Comparison of ENCODE assay signal across 15 cellular contexts in the genomic region with DNA sequence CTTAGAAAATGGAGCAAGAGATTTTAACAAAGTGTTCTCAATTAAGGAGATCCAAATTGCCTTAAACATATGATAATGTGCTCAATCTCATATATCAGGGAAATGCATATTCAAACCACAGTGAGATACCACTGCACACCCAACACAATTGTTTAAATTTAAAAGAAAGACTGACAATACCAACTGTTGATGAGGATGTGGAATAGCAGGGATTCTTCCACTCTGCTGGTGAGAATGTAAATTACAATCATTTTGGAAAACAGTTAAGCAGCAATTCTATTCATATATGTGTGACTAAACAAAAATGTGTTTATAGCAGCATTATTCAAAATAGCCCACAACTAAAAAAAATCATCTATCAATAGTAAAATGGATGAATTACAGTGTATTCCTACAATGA.
A peak's percentile ranks its signal among the peaks of the same experiment; 100 is the strongest.
DNase-seq lines count a peak whose midpoint lies in the region; ATAC-seq, FAIRE-seq and TF ChIP-seq lines count a peak whose summit lies in the region.
"Had no signal": no experiment of that assay in that cellular context is flagged by ENCODE, and none has a peak within 500 bp of the region (broad histone marks: within the 10 kb centered on the region; RNA-seq: fewer than 3 reads in every experiment).

No MANE protein-coding gene starts in this region.

- H3K9me2 ChIP-seq in PC-3 (replicated peaks; ENCODE audit: low read length) = no peaks in the 10 kb centered on the region

- H3K4me3 ChIP-seq in PC-3 (ENCODE audit: low read length) (no peak overlapping the region), epithelial cell of esophagus (ENCODE audit: low read length) (no peak overlapping the region), retinal pigment epithelial cell (ENCODE audit: low read length) (no peak overlapping the region)
- H3K4me3 ChIP-seq: K562 had no signal

- BruUV-seq in PC-3 (replicated peaks; lab: Mats Ljungman, UMichigan) = no TSS peak

- H3K4me2 ChIP-seq in PC-3 (ENCODE audit: low read length) = no peak overlapping the region

- peak; percentile 67 for TF ChIP-seq CTCF in PC-3 (conservative IDR thresholded peaks at IDR 0.05; ENCODE audit: low read depth, low read length)
- TF ChIP-seq CTCF in epithelial cell of esophagus (IDR thresholded peaks at IDR 0.05; ENCODE audit: insufficient read depth, low read depth, low read length, missing control alignments) = peak; percentile 51
- TF ChIP-seq CTCF in retinal pigment epithelial cell (conservative IDR thresholded peaks at IDR 0.05; ENCODE audit: low read depth, low read length) = peak; percentile 44
- TF ChIP-seq CTCF in D721Med (IDR thresholded peaks at IDR 0.05; ENCODE audit: insufficient read depth, missing control alignments) = no peak

- DNase-seq in DMS 273 (lab: John Stamatoyannopoulos, UW; ENCODE audit: unreplicated experiment) (peak; percentile 7), DMS 273 treated with DMSO at 0.1 percent for 48 hours (lab: John Stamatoyannopoulos, UW) (no peak), PC-3 (peak; percentile 54), epithelial cell of esophagus (ENCODE audit: low read depth) (peak; percentile 26), retinal pigment epithelial cell (ENCODE audit: low read depth) (no peak), left colon (no peak), D721Med (ENCODE audit: insufficient read length, low spot score) (no peak)
- DNase-seq: 8988T; activated CD8-positive, alpha-beta memory T cell treated with anti-CD3 and anti-CD28 coated beads, Interleukin-2, amount 50 U/mL, for 4 hours; hippocampal formation; naive thymus-derived CD4-positive, alpha-beta T cell; NCI-H446 treated with DMSO at 0.1 percent for 48 hours; stimulated activated CD4-positive, alpha-beta T cell treated with anti-CD3 and anti-CD28 coated beads, Interleukin-2, amount 100 ng/mL, for 24 hours had no signal

- no peaks in the 10 kb centered on the region for H3K9me3 ChIP-seq in PC-3 (ENCODE audit: low read length)

- CTCF ChIA-PET in PC-3 (lab: Charles Lee) = no interaction called here

- POLR2A ChIA-PET in PC-3 (lab: Charles Lee; ENCODE audit: unreplicated experiment) = no interaction called here

- no peak for FAIRE-seq in D721Med (lab: Jason Lieb, UNC)
- FAIRE-seq: K562 had no signal

- no peaks in the 10 kb centered on the region for H4K20me1 ChIP-seq in PC-3 (ENCODE audit: low read length)

- peaks cover 38% of the 10 kb centered on the region for H3K4me1 ChIP-seq in PC-3 (ENCODE audit: insufficient read depth, low read length)

- intact Hi-C loops in PC-3 (cut with micrococcal nuclease) = no loop called here
- intact Hi-C loops in left colon (cut with DNase I, micrococcal nuclease) = no loop called here

- no peak overlapping the region for H3K27ac ChIP-seq in PC-3 (ENCODE audit: low read length)

- peaks cover 30% of the 10 kb centered on the region for H3K36me3 ChIP-seq in PC-3 (ENCODE audit: low read depth, low read length)

- no peak overlapping the region for H2AFZ ChIP-seq in PC-3 (ENCODE audit: low read length)

- H3F3A ChIP-seq in PC-3 (ENCODE audit: low read length, unreplicated experiment) = no peaks in the 10 kb centered on the region

- H3K27me3 ChIP-seq in PC-3 (ENCODE audit: low read length) = no peaks in the 10 kb centered on the region

- ATAC-seq in PC-3 (no peak; the same call in 1 of the 2 replicates), left colon (no peak), HG03460 (IDR thresholded peaks at IDR 0.05; ENCODE audit: unreplicated experiment) (no peak)
- ATAC-seq: K562; naive thymus-derived CD4-positive, alpha-beta T cell had no signal

- no peaks in the 10 kb centered on the region; the same call in 1 of the 2 replicates for H3K79me2 ChIP-seq in PC-3 (ENCODE audit: low read length)

- no peak overlapping the region for H3K9ac ChIP-seq in PC-3 (ENCODE audit: low read length)

Comparison
In these comparisons a context has a peak if more than half of its experiments do, and no peak if none do; other contexts are left out.
1. DNase-seq: peak in DMS 273 (single experiment), PC-3 (single experiment) and epithelial cell of esophagus (single experiment); none in DMS 273 treated with DMSO at 0.1 percent for 48 hours (single experiment), retinal pigment epithelial cell (single experiment), left colon (0 of 2) and D721Med (single experiment).